In the genomic region with DNA sequence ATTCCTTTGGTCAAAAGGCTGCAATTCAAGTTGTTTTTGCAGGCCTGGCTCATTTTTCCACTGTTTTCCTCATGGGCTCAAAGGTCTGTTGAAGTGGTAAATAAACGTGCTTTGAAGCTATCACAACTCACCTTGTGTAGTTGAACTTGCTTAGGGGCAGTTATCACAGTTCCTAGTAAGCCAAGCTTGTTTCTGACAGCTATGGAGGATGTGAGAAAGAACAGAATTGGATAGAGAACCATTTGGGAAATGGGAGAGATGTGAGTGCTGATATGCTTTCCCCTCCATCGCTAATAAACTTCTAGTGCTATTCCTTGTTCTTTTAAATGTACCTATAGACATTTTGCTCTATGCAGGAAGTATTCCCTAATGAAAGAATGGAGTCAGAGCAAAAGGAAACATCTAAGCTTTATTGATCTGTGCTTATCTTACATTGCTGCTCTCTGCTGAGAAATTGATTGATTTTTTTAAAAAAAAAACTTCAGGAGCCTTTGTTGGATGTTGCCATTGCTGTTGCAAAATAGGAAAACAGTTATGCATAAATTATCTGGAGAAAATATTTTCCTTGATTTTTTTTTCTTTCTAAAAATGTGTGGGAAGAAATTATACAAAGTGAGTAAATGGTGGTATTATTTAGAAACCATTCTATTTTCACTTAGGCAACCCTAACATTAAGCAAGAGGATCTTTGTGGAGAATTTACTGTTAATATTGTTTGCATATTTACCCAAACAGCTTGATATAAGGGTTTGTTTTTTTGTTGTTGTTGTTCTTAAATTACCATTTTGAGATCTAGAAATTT, we compare ENCODE assay signal across 1 cellular context.
TF ChIP-seq lines count a peak whose summit lies in the region.

No MANE protein-coding gene starts in this region.

TF ChIP-seq in HepG2, 621 proteins besides CTCF, POLR2A, EP300 and RAD21 (continued from another document and continues in another):
- TF ChIP-seq ETV5 (CRISPR knock-in tag; IDR thresholded peaks at IDR 0.05; ENCODE audit: borderline replicate concordance) (peak; percentile 26; the same call in 1 of the 2 replicates), ZNF660 (CRISPR knock-in tag; IDR thresholded peaks at IDR 0.05; ENCODE audit: borderline replicate concordance, low read depth) (no peak), ZNF709 (CRISPR knock-in tag; IDR thresholded peaks at IDR 0.05) (no peak), HNF4A (CRISPR knock-in tag; IDR thresholded peaks at IDR 0.05) (peak; percentile 97), PITX1 (CRISPR knock-in tag; IDR thresholded peaks at IDR 0.05) (0 out of 2 replicates have a peak, but pooled peaks have one; percentile 42), HOXD1 (CRISPR knock-in tag; IDR thresholded peaks at IDR 0.05) (0 out of 2 replicates have a peak, but pooled peaks have one; percentile 37), TCF7 (IDR thresholded peaks at IDR 0.05; ENCODE audit: low read depth) (peak; percentile 90), RARA (CRISPR knock-in tag; IDR thresholded peaks at IDR 0.05) (peak; percentile 94), ZFAT (CRISPR knock-in tag; conservative IDR thresholded peaks at IDR 0.05) (no peak), NFKB2 (CRISPR knock-in tag; IDR thresholded peaks at IDR 0.05; ENCODE audit: borderline replicate concordance) (no peak), ISL2 (CRISPR knock-in tag; IDR thresholded peaks at IDR 0.05) (peak; percentile 77; the same call in 1 of the 2 replicates), ZGPAT (CRISPR knock-in tag; IDR thresholded peaks at IDR 0.05) (peak; percentile 84), CREB1 (IDR thresholded peaks at IDR 0.05) (no peak), CREB1 (CRISPR knock-in tag; IDR thresholded peaks at IDR 0.05) (peak; percentile 74), USF2 (IDR thresholded peaks at IDR 0.05; ENCODE audit: low read depth, low read length) (no peak), USF2 (CRISPR knock-in tag; IDR thresholded peaks at IDR 0.05; ENCODE audit: borderline replicate concordance) (no peak), ELF3 (CRISPR knock-in tag; IDR thresholded peaks at IDR 0.05) (peak; percentile 86; the same call in 1 of the 2 replicates), SRSF9 (IDR thresholded peaks at IDR 0.05; ENCODE audit: borderline replicate concordance, insufficient read depth, low read depth, low read length, poor library complexity, severe bottlenecking) (no peak), HOXA3 (CRISPR knock-in tag; IDR thresholded peaks at IDR 0.05) (peak; percentile 42; the same call in 1 of the 2 replicates), HDAC2 (CRISPR knock-in tag; IDR thresholded peaks at IDR 0.05) (peak; percentile 71), ZMYM4 (CRISPR knock-in tag; IDR thresholded peaks at IDR 0.05) (0 out of 2 replicates have a peak, but pooled peaks have one; percentile 44), ATF2 (CRISPR knock-in tag; IDR thresholded peaks at IDR 0.05) (no peak), ZNF354B (CRISPR knock-in tag; IDR thresholded peaks at IDR 0.05) (no peak), KDM4B (CRISPR knock-in tag; IDR thresholded peaks at IDR 0.05) (0 out of 2 replicates have a peak, but pooled peaks have one; percentile 48), ZNF382 (CRISPR knock-in tag; IDR thresholded peaks at IDR 0.05; ENCODE audit: borderline replicate concordance) (no peak), PPARG (CRISPR knock-in tag; conservative IDR thresholded peaks at IDR 0.05) (0 out of 2 replicates have a peak, but pooled peaks have one; percentile 8), ZKSCAN5 (CRISPR knock-in tag; IDR thresholded peaks at IDR 0.05) (no peak), ZFX (CRISPR knock-in tag; IDR thresholded peaks at IDR 0.05; ENCODE audit: low read depth) (peak; percentile 60; the same call in 1 of the 2 replicates), ZNF33B (CRISPR knock-in tag; IDR thresholded peaks at IDR 0.05) (no peak), TEAD2 (CRISPR knock-in tag; IDR thresholded peaks at IDR 0.05) (no peak), ZNF142 (CRISPR knock-in tag; IDR thresholded peaks at IDR 0.05) (peak; percentile 33; the same call in 1 of the 2 replicates), REPIN1 (CRISPR knock-in tag; IDR thresholded peaks at IDR 0.05; ENCODE audit: borderline replicate concordance, low read depth) (no peak), ZFP37 (CRISPR knock-in tag; IDR thresholded peaks at IDR 0.05; ENCODE audit: borderline replicate concordance) (no peak), ERF (CRISPR knock-in tag; IDR thresholded peaks at IDR 0.05) (peak; percentile 80; the same call in 1 of the 2 replicates), ZNF441 (CRISPR knock-in tag; IDR thresholded peaks at IDR 0.05; ENCODE audit: borderline replicate concordance) (no peak), EEA1 (CRISPR knock-in tag; IDR thresholded peaks at IDR 0.05; ENCODE audit: borderline replicate concordance) (no peak)
- TF ChIP-seq, protein P1, sequence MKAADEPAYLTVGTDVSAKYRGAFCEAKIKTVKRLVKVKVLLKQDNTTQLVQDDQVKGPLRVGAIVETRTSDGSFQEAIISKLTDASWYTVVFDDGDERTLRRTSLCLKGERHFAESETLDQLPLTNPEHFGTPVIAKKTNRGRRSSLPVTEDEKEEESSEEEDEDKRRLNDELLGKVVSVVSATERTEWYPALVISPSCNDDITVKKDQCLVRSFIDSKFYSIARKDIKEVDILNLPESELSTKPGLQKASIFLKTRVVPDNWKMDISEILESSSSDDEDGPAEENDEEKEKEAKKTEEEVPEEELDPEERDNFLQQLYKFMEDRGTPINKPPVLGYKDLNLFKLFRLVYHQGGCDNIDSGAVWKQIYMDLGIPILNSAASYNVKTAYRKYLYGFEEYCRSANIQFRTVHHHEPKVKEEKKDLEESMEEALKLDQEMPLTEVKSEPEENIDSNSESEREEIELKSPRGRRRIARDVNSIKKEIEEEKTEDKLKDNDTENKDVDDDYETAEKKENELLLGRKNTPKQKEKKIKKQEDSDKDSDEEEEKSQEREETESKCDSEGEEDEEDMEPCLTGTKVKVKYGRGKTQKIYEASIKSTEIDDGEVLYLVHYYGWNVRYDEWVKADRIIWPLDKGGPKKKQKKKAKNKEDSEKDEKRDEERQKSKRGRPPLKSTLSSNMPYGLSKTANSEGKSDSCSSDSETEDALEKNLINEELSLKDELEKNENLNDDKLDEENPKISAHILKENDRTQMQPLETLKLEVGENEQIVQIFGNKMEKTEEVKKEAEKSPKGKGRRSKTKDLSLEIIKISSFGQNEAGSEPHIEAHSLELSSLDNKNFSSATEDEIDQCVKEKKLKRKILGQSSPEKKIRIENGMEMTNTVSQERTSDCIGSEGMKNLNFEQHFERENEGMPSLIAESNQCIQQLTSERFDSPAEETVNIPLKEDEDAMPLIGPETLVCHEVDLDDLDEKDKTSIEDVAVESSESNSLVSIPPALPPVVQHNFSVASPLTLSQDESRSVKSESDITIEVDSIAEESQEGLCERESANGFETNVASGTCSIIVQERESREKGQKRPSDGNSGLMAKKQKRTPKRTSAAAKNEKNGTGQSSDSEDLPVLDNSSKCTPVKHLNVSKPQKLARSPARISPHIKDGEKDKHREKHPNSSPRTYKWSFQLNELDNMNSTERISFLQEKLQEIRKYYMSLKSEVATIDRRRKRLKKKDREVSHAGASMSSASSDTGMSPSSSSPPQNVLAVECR (CRISPR knock-in tag; IDR thresholded peaks at IDR 0.05; ENCODE audit: borderline replicate concordance): no peak; the same call in 1 of the 2 replicates
- TF ChIP-seq, protein P2, sequence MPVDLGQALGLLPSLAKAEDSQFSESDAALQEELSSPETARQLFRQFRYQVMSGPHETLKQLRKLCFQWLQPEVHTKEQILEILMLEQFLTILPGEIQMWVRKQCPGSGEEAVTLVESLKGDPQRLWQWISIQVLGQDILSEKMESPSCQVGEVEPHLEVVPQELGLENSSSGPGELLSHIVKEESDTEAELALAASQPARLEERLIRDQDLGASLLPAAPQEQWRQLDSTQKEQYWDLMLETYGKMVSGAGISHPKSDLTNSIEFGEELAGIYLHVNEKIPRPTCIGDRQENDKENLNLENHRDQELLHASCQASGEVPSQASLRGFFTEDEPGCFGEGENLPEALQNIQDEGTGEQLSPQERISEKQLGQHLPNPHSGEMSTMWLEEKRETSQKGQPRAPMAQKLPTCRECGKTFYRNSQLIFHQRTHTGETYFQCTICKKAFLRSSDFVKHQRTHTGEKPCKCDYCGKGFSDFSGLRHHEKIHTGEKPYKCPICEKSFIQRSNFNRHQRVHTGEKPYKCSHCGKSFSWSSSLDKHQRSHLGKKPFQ (CRISPR knock-in tag; IDR thresholded peaks at IDR 0.05; ENCODE audit: insufficient replicate concordance): no peak
- TF ChIP-seq, protein P3, sequence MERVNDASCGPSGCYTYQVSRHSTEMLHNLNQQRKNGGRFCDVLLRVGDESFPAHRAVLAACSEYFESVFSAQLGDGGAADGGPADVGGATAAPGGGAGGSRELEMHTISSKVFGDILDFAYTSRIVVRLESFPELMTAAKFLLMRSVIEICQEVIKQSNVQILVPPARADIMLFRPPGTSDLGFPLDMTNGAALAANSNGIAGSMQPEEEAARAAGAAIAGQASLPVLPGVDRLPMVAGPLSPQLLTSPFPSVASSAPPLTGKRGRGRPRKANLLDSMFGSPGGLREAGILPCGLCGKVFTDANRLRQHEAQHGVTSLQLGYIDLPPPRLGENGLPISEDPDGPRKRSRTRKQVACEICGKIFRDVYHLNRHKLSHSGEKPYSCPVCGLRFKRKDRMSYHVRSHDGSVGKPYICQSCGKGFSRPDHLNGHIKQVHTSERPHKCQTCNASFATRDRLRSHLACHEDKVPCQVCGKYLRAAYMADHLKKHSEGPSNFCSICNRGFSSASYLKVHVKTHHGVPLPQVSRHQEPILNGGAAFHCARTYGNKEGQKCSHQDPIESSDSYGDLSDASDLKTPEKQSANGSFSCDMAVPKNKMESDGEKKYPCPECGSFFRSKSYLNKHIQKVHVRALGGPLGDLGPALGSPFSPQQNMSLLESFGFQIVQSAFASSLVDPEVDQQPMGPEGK (CRISPR knock-in tag; IDR thresholded peaks at IDR 0.05): peak; percentile 41; the same call in 1 of the 2 replicates
